1 cellular context compared by ENCODE assay signal in the genomic region with DNA sequence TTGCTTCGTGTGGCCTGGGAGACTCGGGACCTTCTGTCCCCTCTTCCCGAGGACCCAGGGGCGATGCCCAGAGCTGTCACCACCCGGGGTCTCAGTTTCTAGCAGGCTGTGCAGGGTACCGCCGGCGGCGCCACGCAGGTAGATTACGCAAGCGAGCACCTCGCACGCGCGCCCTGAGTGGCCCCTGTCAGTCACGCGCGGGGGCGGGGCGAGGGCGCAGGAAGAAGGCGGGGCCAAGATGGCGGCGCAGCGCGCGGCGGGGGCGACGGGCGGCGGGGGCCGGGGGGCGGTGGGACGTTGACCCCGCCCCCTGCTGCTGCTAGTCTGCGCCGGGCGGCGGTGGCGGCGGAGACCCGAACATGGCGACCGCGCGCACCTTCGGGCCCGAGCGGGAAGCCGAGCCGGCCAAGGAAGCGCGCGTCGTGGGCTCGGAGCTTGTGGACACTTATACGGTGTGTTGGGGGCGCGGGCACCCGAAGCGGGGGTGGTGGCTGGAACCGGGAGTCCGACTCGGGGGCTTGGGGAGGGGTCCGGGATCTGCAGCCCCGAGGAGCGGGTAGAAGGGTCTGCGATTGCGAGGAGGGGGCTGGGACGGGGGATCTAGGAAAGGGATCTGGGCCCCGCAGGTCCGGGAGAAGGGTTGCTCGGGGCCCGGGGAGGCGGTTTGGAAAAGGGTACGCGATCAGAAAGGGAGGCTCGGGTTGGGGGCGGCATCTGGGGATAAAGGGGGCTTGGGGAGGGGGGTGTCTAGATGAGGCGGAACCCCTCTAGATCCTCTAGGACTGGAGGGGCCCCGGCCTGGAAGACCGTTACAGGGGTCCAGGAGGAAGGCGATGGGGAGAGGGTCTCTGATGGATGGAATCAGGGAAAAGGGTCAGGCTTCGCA.
TF ChIP-seq lines count a peak whose summit lies in the region.

TSS of gene NISCH (plus strand) at position 322 of the 886 bp plus-strand sequence. CDS start at position 360, 38 bp downstream.

TF ChIP-seq in K562, 482 proteins besides CTCF, POLR2A, EP300 and RAD21 (continued from another document and continues in another):
- TF ChIP-seq, protein P1, sequence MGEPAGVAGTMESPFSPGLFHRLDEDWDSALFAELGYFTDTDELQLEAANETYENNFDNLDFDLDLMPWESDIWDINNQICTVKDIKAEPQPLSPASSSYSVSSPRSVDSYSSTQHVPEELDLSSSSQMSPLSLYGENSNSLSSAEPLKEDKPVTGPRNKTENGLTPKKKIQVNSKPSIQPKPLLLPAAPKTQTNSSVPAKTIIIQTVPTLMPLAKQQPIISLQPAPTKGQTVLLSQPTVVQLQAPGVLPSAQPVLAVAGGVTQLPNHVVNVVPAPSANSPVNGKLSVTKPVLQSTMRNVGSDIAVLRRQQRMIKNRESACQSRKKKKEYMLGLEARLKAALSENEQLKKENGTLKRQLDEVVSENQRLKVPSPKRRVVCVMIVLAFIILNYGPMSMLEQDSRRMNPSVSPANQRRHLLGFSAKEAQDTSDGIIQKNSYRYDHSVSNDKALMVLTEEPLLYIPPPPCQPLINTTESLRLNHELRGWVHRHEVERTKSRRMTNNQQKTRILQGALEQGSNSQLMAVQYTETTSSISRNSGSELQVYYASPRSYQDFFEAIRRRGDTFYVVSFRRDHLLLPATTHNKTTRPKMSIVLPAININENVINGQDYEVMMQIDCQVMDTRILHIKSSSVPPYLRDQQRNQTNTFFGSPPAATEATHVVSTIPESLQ (CRISPR knock-in tag; IDR thresholded peaks at IDR 0.05) = no peak
- TF ChIP-seq ATF7 (IDR thresholded peaks at IDR 0.05) (peak; percentile 70; the same call in 1 of the 2 replicates), ETS1 (conservative IDR thresholded peaks at IDR 0.05; ENCODE audit: control insufficient read depth, low read depth, low read length) (peak; percentile 56; the same call in 1 of the 2 replicates), TAF1 (IDR thresholded peaks at IDR 0.05; ENCODE audit: control insufficient read depth, extremely low read depth, insufficient read depth, low read length, severe bottlenecking) (peak; percentile 78), ZBTB34 (CRISPR knock-in tag; IDR thresholded peaks at IDR 0.05) (no peak), MAZ (CRISPR knock-in tag; conservative IDR thresholded peaks at IDR 0.05 in 1 of 2, IDR thresholded peaks at IDR 0.05 in 1 of 2) (peak; percentile 45 to 68; a peak in 2 of 4 replicates), KLF6 (CRISPR knock-in tag; IDR thresholded peaks at IDR 0.05; ENCODE audit: borderline replicate concordance) (no peak), ZNF146 (CRISPR knock-in tag; IDR thresholded peaks at IDR 0.05; ENCODE audit: unreplicated experiment) (no peak), POLR2B (IDR thresholded peaks at IDR 0.05; ENCODE audit: low read depth, partially characterized antibody) (peak; percentile 83), NR2C2 (CRISPR knock-in tag; IDR thresholded peaks at IDR 0.05) (no peak), NR2C2 (tag; IDR thresholded peaks at IDR 0.05) (peak; percentile 31), RAD51 (IDR thresholded peaks at IDR 0.05; ENCODE audit: borderline replicate concordance, low read depth) (peak; percentile 32; the same call in 1 of the 2 replicates), ZNF75A (CRISPR knock-in tag; IDR thresholded peaks at IDR 0.05) (no peak), ZNF445 (CRISPR knock-in tag; IDR thresholded peaks at IDR 0.05; ENCODE audit: low read depth) (no peak), RFX7 (CRISPR knock-in tag; IDR thresholded peaks at IDR 0.05) (no peak), MAX (CRISPR knock-in tag; IDR thresholded peaks at IDR 0.05) (peak; percentile 45; the same call in 1 of the 2 replicates), PHF8 (IDR thresholded peaks at IDR 0.05; ENCODE audit: borderline replicate concordance, low read length) (peak; percentile 84; the same call in 1 of the 2 replicates), E4F1 (CRISPR knock-in tag; IDR thresholded peaks at IDR 0.05; ENCODE audit: borderline replicate concordance) (no peak), PML (IDR thresholded peaks at IDR 0.05; ENCODE audit: low read length) (peak; percentile 30; the same call in 1 of the 2 replicates), IRF9 (tag; IDR thresholded peaks at IDR 0.05) (peak; percentile 45; the same call in 1 of the 2 replicates), PYGO2 (tag; IDR thresholded peaks at IDR 0.05) (no peak), SRSF9 (IDR thresholded peaks at IDR 0.05; ENCODE audit: borderline replicate concordance, low read depth, low read length) (no peak), L3MBTL2 (IDR thresholded peaks at IDR 0.05) (no peak; the same call in 1 of the 2 replicates), MBD1 (CRISPR knock-in tag; IDR thresholded peaks at IDR 0.05) (no peak), ZBTB11 (CRISPR knock-in tag; IDR thresholded peaks at IDR 0.05) (no peak), GTF2E2 (tag; IDR thresholded peaks at IDR 0.05) (peak; percentile 70), SAP30 (IDR thresholded peaks at IDR 0.05; ENCODE audit: borderline replicate concordance, insufficient read depth, low read depth, low read length, poor library complexity, severe bottlenecking) (no peak), EP400 (IDR thresholded peaks at IDR 0.05) (peak; percentile 75)
- TF ChIP-seq, protein P2, sequence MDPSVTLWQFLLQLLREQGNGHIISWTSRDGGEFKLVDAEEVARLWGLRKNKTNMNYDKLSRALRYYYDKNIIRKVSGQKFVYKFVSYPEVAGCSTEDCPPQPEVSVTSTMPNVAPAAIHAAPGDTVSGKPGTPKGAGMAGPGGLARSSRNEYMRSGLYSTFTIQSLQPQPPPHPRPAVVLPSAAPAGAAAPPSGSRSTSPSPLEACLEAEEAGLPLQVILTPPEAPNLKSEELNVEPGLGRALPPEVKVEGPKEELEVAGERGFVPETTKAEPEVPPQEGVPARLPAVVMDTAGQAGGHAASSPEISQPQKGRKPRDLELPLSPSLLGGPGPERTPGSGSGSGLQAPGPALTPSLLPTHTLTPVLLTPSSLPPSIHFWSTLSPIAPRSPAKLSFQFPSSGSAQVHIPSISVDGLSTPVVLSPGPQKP (CRISPR knock-in tag; IDR thresholded peaks at IDR 0.05) = no peak
- TF ChIP-seq, protein P3, sequence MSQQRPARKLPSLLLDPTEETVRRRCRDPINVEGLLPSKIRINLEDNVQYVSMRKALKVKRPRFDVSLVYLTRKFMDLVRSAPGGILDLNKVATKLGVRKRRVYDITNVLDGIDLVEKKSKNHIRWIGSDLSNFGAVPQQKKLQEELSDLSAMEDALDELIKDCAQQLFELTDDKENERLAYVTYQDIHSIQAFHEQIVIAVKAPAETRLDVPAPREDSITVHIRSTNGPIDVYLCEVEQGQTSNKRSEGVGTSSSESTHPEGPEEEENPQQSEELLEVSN (IDR thresholded peaks at IDR 0.05; ENCODE audit: borderline replicate concordance in 1 of 2, extremely low read depth in 1 of 2, insufficient read depth in 1 of 2, insufficient read length in 1 of 2, low read depth in 1 of 2, low read length in 1 of 2, poor library complexity in 1 of 2, severe bottlenecking in 1 of 2) = peak; percentile 17 to 49
- TF ChIP-seq, protein P4, sequence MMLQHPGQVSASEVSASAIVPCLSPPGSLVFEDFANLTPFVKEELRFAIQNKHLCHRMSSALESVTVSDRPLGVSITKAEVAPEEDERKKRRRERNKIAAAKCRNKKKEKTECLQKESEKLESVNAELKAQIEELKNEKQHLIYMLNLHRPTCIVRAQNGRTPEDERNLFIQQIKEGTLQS (IDR thresholded peaks at IDR 0.05) = peak; percentile 79
- TF ChIP-seq, protein P4 (CRISPR knock-in tag; conservative IDR thresholded peaks at IDR 0.05) = no peak
